8 cellular contexts compared by ENCODE assay signal in genomic region chr5:32585446-32586250, GRCh38. TPM values are rescaled to one million over a fixed set of nuclear protein-coding genes. Genes with fewer than 3 reads are reported as not detected.
DNase-seq lines count a peak whose midpoint lies in the region; TF ChIP-seq lines count a peak whose summit lies in the region.

TSS of gene SUB1 (plus strand) at chr5:32585557. CDS start at chr5:32588513, 2,956 bp downstream.

- no peak for TF ChIP-seq CTCF in MM.1S (IDR thresholded peaks at IDR 0.05; ENCODE audit: low read length)
- no peak for TF ChIP-seq CTCF in foreskin fibroblast (IDR thresholded peaks at IDR 0.05; ENCODE audit: low read depth, low read length)
- TF ChIP-seq CTCF in neural progenitor cell (IDR thresholded peaks at IDR 0.05), result peak; percentile 18

- H3K27ac ChIP-seq in MM.1S (ENCODE audit: low read length) (peak within 1 kb of the TSS; percentile 94), neural progenitor cell (peak within 1 kb of the TSS; percentile 95)

- no peak within 1 kb of the TSS for H2AFZ ChIP-seq in MM.1S (ENCODE audit: low read length)
- peak within 1 kb of the TSS; percentile 81 for H2AFZ ChIP-seq in neural progenitor cell (replicated peaks)

- peak within 1 kb of the TSS; percentile 93 for H3K27ac Mint-ChIP-seq in neural progenitor cell

- H3K4me3 Mint-ChIP-seq in neural progenitor cell, result peak within 1 kb of the TSS; percentile 91

- peaks cover 26% of the 10 kb centered on the region for H3K4me1 Mint-ChIP-seq in neural progenitor cell

- H3K27me3 ChIP-seq in MM.1S (replicated peaks; ENCODE audit: insufficient read depth, low read length), result no peaks in the 10 kb centered on the region
- no peaks in the 10 kb centered on the region for H3K27me3 ChIP-seq in neural progenitor cell

- no peaks in the 10 kb centered on the region for H3K9me2 ChIP-seq in MM.1S (replicated peaks; ENCODE audit: insufficient read depth, low read length)

- H3K4me1 ChIP-seq in MM.1S (ENCODE audit: low read length) (peaks cover 38% of the 10 kb centered on the region), neural progenitor cell (peaks cover 7% of the 10 kb centered on the region)

- peak within 1 kb of the TSS; percentile 92 for H3K4me3 ChIP-seq in MM.1S (ENCODE audit: low read length)
- peak within 1 kb of the TSS; percentile 69 to 97 for H3K4me3 ChIP-seq in foreskin fibroblast (ENCODE audit: low read depth in 1 of 2, low read length in 2 of 2)
- peak within 1 kb of the TSS; percentile 85 for H3K4me3 ChIP-seq in neural progenitor cell

- peaks cover 5% of the 10 kb centered on the region for H3K27me3 Mint-ChIP-seq in neural progenitor cell (ENCODE audit: insufficient read depth, low read depth)

- peak within 1 kb of the TSS; percentile 100 for H3K9ac ChIP-seq in MM.1S (ENCODE audit: low read length)
- H3K9ac ChIP-seq in neural progenitor cell, result peak within 1 kb of the TSS; percentile 93

- peaks cover 2% of the 10 kb centered on the region for H3K36me3 Mint-ChIP-seq in neural progenitor cell

- H4K20me1 ChIP-seq in MM.1S (ENCODE audit: insufficient read depth, low read length), result peaks cover 11% of the 10 kb centered on the region
- peaks cover 43% of the 10 kb centered on the region for H4K20me1 ChIP-seq in neural progenitor cell (ENCODE audit: low read depth)

- in situ Hi-C loops in G401 (cut with HindIII; ENCODE audit: low sequenced_read_pairs), result no loop called here

- peaks cover 84% of the 10 kb centered on the region for H3F3A ChIP-seq in MM.1S (ENCODE audit: insufficient read depth, low read length)
- peaks cover 5% of the 10 kb centered on the region for H3F3A ChIP-seq in neural progenitor cell (ENCODE audit: low read depth)

- peak; percentile 92 for DNase-seq in G401 (ENCODE audit: low spot score)
- DNase-seq in HCEC 1CT, result peak; percentile 85
- DNase-seq in MM.1S, result peak; percentile 97
- DNase-seq in SIG-M5 (lab: John Stamatoyannopoulos, UW), result peak; percentile 50
- peak; percentile 88 for DNase-seq in activated gamma-delta T cell (lab: John Stamatoyannopoulos, UW)
- peak; percentile 91 to 97 for DNase-seq in foreskin fibroblast
- peak; percentile 97 for DNase-seq in neural progenitor cell (ENCODE audit: low spot score)
- peak; percentile 85 for DNase-seq in stromal cell of bone marrow (ENCODE audit: low read depth)

- H3K9me3 Mint-ChIP-seq in neural progenitor cell, result peaks cover 2% of the 10 kb centered on the region

- H3K9me3 ChIP-seq in MM.1S (replicated peaks; ENCODE audit: insufficient read depth, low read length) (no peaks in the 10 kb centered on the region), neural progenitor cell (ENCODE audit: low read depth) (no peaks in the 10 kb centered on the region)

- H3K79me2 ChIP-seq in MM.1S (ENCODE audit: low read length), result peaks cover 70% of the 10 kb centered on the region
- H3K79me2 ChIP-seq in neural progenitor cell (ENCODE audit: low read depth), result peaks cover 47% of the 10 kb centered on the region

- H3K4me2 ChIP-seq in MM.1S (ENCODE audit: low read depth, low read length) (peak within 1 kb of the TSS; percentile 79), neural progenitor cell (peak within 1 kb of the TSS; percentile 80)

- H3K36me3 ChIP-seq in MM.1S (replicated peaks; ENCODE audit: insufficient read depth, low read length), result no peaks in the 10 kb centered on the region; the same call in 1 of the 2 replicates
- H3K36me3 ChIP-seq in neural progenitor cell, result peaks cover 6% of the 10 kb centered on the region

RNA-seq across cellular contexts. Expression of gene SUB1, which starts in this region (rescaled TPM):
- total RNA-seq in G401 (2014; rRNA removed; shearing (Covaris generic)), result 365 and 559 TPM in 2 replicates
- 324 and 789 TPM in 2 replicates for total RNA-seq in neural progenitor cell (ENCODE audit: low replicate concordance)

Comparison
In these comparisons a context has a peak if more than half of its experiments do, and no peak if none do; other contexts are left out.
1. Peak in every context shown above with its lines: DNase-seq, H3K4me3 ChIP-seq and H3K27ac ChIP-seq.